Comparison of ENCODE assay signal across 14 cellular contexts in genomic region chr14:67817750-67818438, GRCh38. TPM values are rescaled to one million over a fixed set of nuclear protein-coding genes. Genes with fewer than 3 reads are reported as not detected.
DNase-seq lines count a peak whose midpoint lies in the region; ATAC-seq and TF ChIP-seq lines count a peak whose summit lies in the region.
"Had no signal": no experiment of that assay in that cellular context is flagged by ENCODE, and none has a peak within 500 bp of the region (broad histone marks: within the 10 kb centered on the region; RNA-seq: fewer than 3 reads in every experiment).

No MANE protein-coding gene starts in this region.

- peak overlapping the region; percentile 99 for H3K4me3 Mint-ChIP-seq in activated CD4-positive, alpha-beta T cell treated with anti-CD3 and anti-CD28 coated beads, Interleukin-2, amount 10 ng/mL, durations not matched to agents 24 days and 14 days
- H3K4me3 Mint-ChIP-seq in activated CD8-positive, alpha-beta T cell treated with anti-CD3 and anti-CD28 coated beads, Interleukin-2, amount 10 ng/mL, durations not matched to agents 7 days and 5 days, result peak overlapping the region; percentile 99
- H3K4me3 Mint-ChIP-seq in natural killer cell treated with Interleukin-12 subunit alpha and Interleukin-12 subunit beta and Interleukin-15 and Interleukin-18, amount 100 ng/mL, for 72 hours, result peak overlapping the region; percentile 90

- H3K4me1 ChIP-seq in Loucy (ENCODE audit: insufficient read depth, low read length, poor library complexity, severe bottlenecking), result peaks cover 30% of the 10 kb centered on the region
- H3K4me1 ChIP-seq in transverse colon, result peaks cover 10 to 43% (median 27%) of the 10 kb centered on the region in 4 donors

- no peaks in the 10 kb centered on the region for H3K27me3 ChIP-seq in Loucy (ENCODE audit: insufficient read depth, low read length, poor library complexity, severe bottlenecking)
- H3K27me3 ChIP-seq in transverse colon, result no peaks in the 10 kb centered on the region

- peaks cover 2% of the 10 kb centered on the region for H3K36me3 Mint-ChIP-seq in activated CD4-positive, alpha-beta T cell treated with anti-CD3 and anti-CD28 coated beads, Interleukin-2, amount 10 ng/mL, durations not matched to agents 24 days and 14 days (ENCODE audit: low read depth)
- H3K36me3 Mint-ChIP-seq in activated CD8-positive, alpha-beta T cell treated with anti-CD3 and anti-CD28 coated beads, Interleukin-2, amount 10 ng/mL, durations not matched to agents 7 days and 5 days (ENCODE audit: low read depth), result peaks cover 2% of the 10 kb centered on the region
- H3K36me3 Mint-ChIP-seq in natural killer cell treated with Interleukin-12 subunit alpha and Interleukin-12 subunit beta and Interleukin-15 and Interleukin-18, amount 100 ng/mL, for 72 hours, result no peaks in the 10 kb centered on the region

- H3K27ac ChIP-seq in transverse colon, result peak overlapping the region in 2 of 4 donors; percentile 87 to 89
- H3K27ac ChIP-seq: PC-9 had no signal

- H3K79me2 ChIP-seq in Loucy (ENCODE audit: insufficient read depth, low read length), result peaks cover 30% of the 10 kb centered on the region

- no peak overlapping the region for H2AFZ ChIP-seq in Loucy (ENCODE audit: low read length)

- H3K4me2 ChIP-seq in Loucy (ENCODE audit: low read depth, low read length, poor library complexity, severe bottlenecking), result peak overlapping the region; percentile 87

- TF ChIP-seq POLR2A in transverse colon (IDR thresholded peaks at IDR 0.05), result no peak

- ATAC-seq in activated CD8-positive, alpha-beta T cell treated with anti-CD3 and anti-CD28 coated beads, Interleukin-2, amount 10 ng/mL, durations not matched to agents 7 days and 5 days, result no peak
- ATAC-seq in natural killer cell treated with Interleukin-12 subunit alpha and Interleukin-12 subunit beta and Interleukin-15 and Interleukin-18, amount 100 ng/mL, for 72 hours, result no peak
- ATAC-seq: stimulated activated naive B cell treated with anti-CD40 and anti-IgM and Interleukin-4, amounts not matched to agents 10 μg/mL and 1 μg/mL and 100 μg/mL, for 72 hours had no signal

- H4K20me1 ChIP-seq in Loucy (ENCODE audit: insufficient read depth, low read length, poor library complexity, severe bottlenecking), result peaks cover 5% of the 10 kb centered on the region

- no peak for TF ChIP-seq CTCF in Loucy (conservative IDR thresholded peaks at IDR 0.05; ENCODE audit: low read length)
- TF ChIP-seq CTCF in transverse colon (IDR thresholded peaks at IDR 0.05), result no peak

- 86 to 92% methylated on average over 7 to 14 of the region's 14 CpGs for WGBS in transverse colon (ENCODE audit: low coverage in 1 of 2), 2 donors

- H3K4me1 Mint-ChIP-seq in activated CD4-positive, alpha-beta T cell treated with anti-CD3 and anti-CD28 coated beads, Interleukin-2, amount 10 ng/mL, durations not matched to agents 24 days and 14 days, result peaks cover 36% of the 10 kb centered on the region
- peaks cover 47% of the 10 kb centered on the region for H3K4me1 Mint-ChIP-seq in activated CD8-positive, alpha-beta T cell treated with anti-CD3 and anti-CD28 coated beads, Interleukin-2, amount 10 ng/mL, durations not matched to agents 7 days and 5 days (ENCODE audit: low read depth)
- H3K4me1 Mint-ChIP-seq in natural killer cell treated with Interleukin-12 subunit alpha and Interleukin-12 subunit beta and Interleukin-15 and Interleukin-18, amount 100 ng/mL, for 72 hours (ENCODE audit: low read depth in 2 of 2), result peaks cover 36 to 42% of the 10 kb centered on the region in 2 donors

- no peaks in the 10 kb centered on the region for H3K9me2 ChIP-seq in Loucy (replicated peaks; ENCODE audit: low read depth, low read length)

- H3K27ac Mint-ChIP-seq in activated CD4-positive, alpha-beta T cell treated with anti-CD3 and anti-CD28 coated beads, Interleukin-2, amount 10 ng/mL, durations not matched to agents 24 days and 14 days, result peak overlapping the region; percentile 67
- H3K27ac Mint-ChIP-seq in activated CD8-positive, alpha-beta T cell treated with anti-CD3 and anti-CD28 coated beads, Interleukin-2, amount 10 ng/mL, durations not matched to agents 7 days and 5 days, result peak overlapping the region; percentile 58
- peak overlapping the region; percentile 83 to 97 for H3K27ac Mint-ChIP-seq in natural killer cell treated with Interleukin-12 subunit alpha and Interleukin-12 subunit beta and Interleukin-15 and Interleukin-18, amount 100 ng/mL, for 72 hours

- no peak for DNase-seq in activated CD4-positive, alpha-beta T cell treated with anti-CD3 and anti-CD28 coated beads, Interleukin-2, amount 10 ng/mL, durations not matched to agents 24 days and 14 days
- DNase-seq in activated CD4-positive, alpha-beta T cell treated with anti-CD3 and anti-CD28 coated beads, Interleukin-2, amount 50 U/mL, for 48 hours, result no peak
- no peak for DNase-seq in activated CD8-positive, alpha-beta T cell treated with anti-CD3 and anti-CD28 coated beads, Interleukin-2, amount 10 ng/mL, durations not matched to agents 7 days and 5 days
- DNase-seq in natural killer cell treated with Interleukin-12 subunit alpha and Interleukin-12 subunit beta and Interleukin-15 and Interleukin-18, amount 100 ng/mL, for 72 hours (ENCODE audit: low spot score), result no peak
- DNase-seq in ACHN, result no peak
- DNase-seq in transverse colon, result no peak
- no peak for DNase-seq in SW 1271 (lab: John Stamatoyannopoulos, UW)
- DNase-seq: central memory CD4-positive, alpha-beta T cell; NCI-H187; PC-9; stimulated activated CD4-positive, alpha-beta T cell treated with anti-CD3 and anti-CD28 coated beads, Interleukin-1b, Interleukin-23, amount 100 ng/mL, for 48 hours; stimulated activated naive B cell treated with anti-CD40 and anti-IgM and Interleukin-4, amounts not matched to agents 10 μg/mL and 1 μg/mL and 100 μg/mL, for 72 hours had no signal

- H3K36me3 ChIP-seq in Loucy (ENCODE audit: insufficient read depth, low read length) (no peaks in the 10 kb centered on the region), transverse colon (peaks cover 0 to 10% (median 4%) of the 10 kb centered on the region in 4 donors)

- POLR2A ChIA-PET in activated CD8-positive, alpha-beta T cell treated with anti-CD3 and anti-CD28 coated beads, Interleukin-2, amount 10 ng/mL, durations not matched to agents 7 days and 5 days (lab: Charles Lee), result interaction anchor here (1.2 kb wide), 1 partner anchor 8 kb away, joined by 3 read pairs; no protein-coding TSS in a partner anchor

- intact Hi-C loops in activated CD4-positive, alpha-beta T cell treated with anti-CD3 and anti-CD28 coated beads, Interleukin-2, amount 10 ng/mL, durations not matched to agents 24 days and 14 days (cut with micrococcal nuclease), result loop anchor here (5.0 to 10.0 kb wide), 3 partner anchors 201 to 1311 kb away; partner anchors contain the start of genes ARG2 and GPHN
- intact Hi-C loops in transverse colon (cut with DNase I; ENCODE audit: low total_unique reads), result no loop called here

- no peaks in the 10 kb centered on the region for H3K27me3 Mint-ChIP-seq in activated CD4-positive, alpha-beta T cell treated with anti-CD3 and anti-CD28 coated beads, Interleukin-2, amount 10 ng/mL, durations not matched to agents 24 days and 14 days
- H3K27me3 Mint-ChIP-seq in activated CD8-positive, alpha-beta T cell treated with anti-CD3 and anti-CD28 coated beads, Interleukin-2, amount 10 ng/mL, durations not matched to agents 7 days and 5 days (ENCODE audit: low read depth), result no peaks in the 10 kb centered on the region
- H3K27me3 Mint-ChIP-seq in natural killer cell treated with Interleukin-12 subunit alpha and Interleukin-12 subunit beta and Interleukin-15 and Interleukin-18, amount 100 ng/mL, for 72 hours, result no peaks in the 10 kb centered on the region
- H3K27me3 Mint-ChIP-seq: stimulated activated naive B cell treated with anti-CD40 and anti-IgM and Interleukin-4, amounts not matched to agents 10 μg/mL and 1 μg/mL and 100 μg/mL, for 72 hours had no signal

- no peaks in the 10 kb centered on the region for H3F3A ChIP-seq in Loucy (ENCODE audit: low read depth)

- in situ Hi-C loops in ACHN (cut with HindIII; ENCODE audit: low pct_ligation_motif_present, low pct_unique_long_range_greater_than_20kb, low sequenced_read_pairs), result no loop called here
- in situ Hi-C loops in transverse colon (cut with MboI; ENCODE audit: low pct_ligation_motif_present in 1 of 4, low pct_unique_long_range_greater_than_20kb in 1 of 4, low sequenced_read_pairs in 3 of 4), result no loop called here

- H3K9me3 Mint-ChIP-seq in activated CD4-positive, alpha-beta T cell treated with anti-CD3 and anti-CD28 coated beads, Interleukin-2, amount 10 ng/mL, durations not matched to agents 24 days and 14 days, result peaks cover 3% of the 10 kb centered on the region
- no peaks in the 10 kb centered on the region for H3K9me3 Mint-ChIP-seq in activated CD8-positive, alpha-beta T cell treated with anti-CD3 and anti-CD28 coated beads, Interleukin-2, amount 10 ng/mL, durations not matched to agents 7 days and 5 days (ENCODE audit: insufficient read depth)
- no peaks in the 10 kb centered on the region for H3K9me3 Mint-ChIP-seq in natural killer cell treated with Interleukin-12 subunit alpha and Interleukin-12 subunit beta and Interleukin-15 and Interleukin-18, amount 100 ng/mL, for 72 hours
- H3K9me3 Mint-ChIP-seq: stimulated activated naive B cell treated with anti-CD40 and anti-IgM and Interleukin-4, amounts not matched to agents 10 μg/mL and 1 μg/mL and 100 μg/mL, for 72 hours had no signal

- peak overlapping the region; percentile 78 for H3K9ac ChIP-seq in Loucy (ENCODE audit: low read depth, low read length, poor library complexity, severe bottlenecking)

- H3K4me3 ChIP-seq in Loucy (ENCODE audit: low read length, poor library complexity, severe bottlenecking), result peak overlapping the region; percentile 91
- no peak overlapping the region for H3K4me3 ChIP-seq in transverse colon
- H3K4me3 ChIP-seq: lung had no signal

- CTCF ChIA-PET in activated CD8-positive, alpha-beta T cell treated with anti-CD3 and anti-CD28 coated beads, Interleukin-2, amount 10 ng/mL, durations not matched to agents 7 days and 5 days (lab: Charles Lee), result interaction anchor here (1.3 kb wide), 1 partner anchor 122 kb away, joined by 3 read pairs; the partner anchor contains the start of gene RDH11

- H3K9me3 ChIP-seq in Loucy (ENCODE audit: insufficient read depth, low read depth, low read length) (no peaks in the 10 kb centered on the region), transverse colon (no peaks in the 10 kb centered on the region)

- no peak for TF ChIP-seq EP300 in transverse colon (IDR thresholded peaks at IDR 0.05; ENCODE audit: low read depth)

RNA-seq across cellular contexts. Expression of gene ZFYVE26, which starts 1.5 kb away (rescaled TPM):
- total RNA-seq in activated CD4-positive, alpha-beta T cell treated with anti-CD3 and anti-CD28 coated beads, Interleukin-2, amount 10 ng/mL, durations not matched to agents 24 days and 14 days, result 13.5 and 15.8 TPM in 2 replicates
- 10 to 100 TPM; 22.6 to 22.9 TPM for total RNA-seq in activated CD8-positive, alpha-beta T cell treated with anti-CD3 and anti-CD28 coated beads, Interleukin-2, amount 10 ng/mL, durations not matched to agents 7 days and 5 days
- 10 to 100 TPM; 25.4 to 38.0 TPM for total RNA-seq in natural killer cell treated with Interleukin-12 subunit alpha and Interleukin-12 subunit beta and Interleukin-15 and Interleukin-18, amount 100 ng/mL, for 72 hours
- total RNA-seq in transverse colon, result 10 to 100 TPM; 23.9 to 31.7 (median 28.8) TPM

RNA-seq across cellular contexts. Expression of gene RAD51B, which starts 1.7 kb away (rescaled TPM):
- 28.5 and 29.3 TPM in 2 replicates for total RNA-seq in activated CD4-positive, alpha-beta T cell treated with anti-CD3 and anti-CD28 coated beads, Interleukin-2, amount 10 ng/mL, durations not matched to agents 24 days and 14 days
- total RNA-seq in activated CD8-positive, alpha-beta T cell treated with anti-CD3 and anti-CD28 coated beads, Interleukin-2, amount 10 ng/mL, durations not matched to agents 7 days and 5 days, result 10 to 100 TPM; 34.1 to 38.8 TPM
- 10 to 100 TPM; 31.1 to 67.3 TPM for total RNA-seq in natural killer cell treated with Interleukin-12 subunit alpha and Interleukin-12 subunit beta and Interleukin-15 and Interleukin-18, amount 100 ng/mL, for 72 hours
- total RNA-seq in transverse colon, result 10 to 100 TPM in 3 of 4 donors, 1 to 10 TPM in 1; 5.0 to 31.8 (median 20.6) TPM
